Comparison of ENCODE assay signal across 23 cellular contexts in the genomic region with DNA sequence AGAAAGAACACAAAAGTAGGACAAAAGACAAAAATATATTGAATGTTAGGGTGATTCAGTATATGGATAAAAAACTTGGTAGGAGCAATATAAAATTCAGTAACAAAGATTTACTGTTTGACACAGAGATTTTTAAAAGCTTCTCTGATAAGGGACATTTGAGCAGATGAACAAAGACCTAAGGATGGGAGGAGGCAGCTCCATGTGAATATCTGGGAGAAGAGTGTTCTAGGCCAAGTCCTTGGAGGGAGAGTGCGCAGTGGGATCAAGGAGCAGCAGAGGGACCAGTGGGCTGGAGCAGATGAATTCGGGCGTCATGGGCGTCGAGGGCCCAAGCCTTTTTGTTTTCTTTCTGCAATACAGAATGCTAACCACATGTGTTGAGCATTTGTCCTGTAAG.
"Had no signal": no experiment of that assay in that cellular context is flagged by ENCODE, and none has a peak within 500 bp of the region (broad histone marks: within the 10 kb centered on the region; RNA-seq: fewer than 3 reads in every experiment).

No MANE protein-coding gene starts in this region.

- H3K36me3 Mint-ChIP-seq: memory B cell had no signal

- H3K9me3 Mint-ChIP-seq: activated B cell treated with CpG ODN at 0.5 μM for 24 hours; activated CD4-positive, alpha-beta memory T cell treated with anti-CD3 and anti-CD28 coated beads for 36 hours; activated T-helper 17 cell treated with anti-CD3 and anti-CD28 coated beads, Interleukin-2, amount 50 U/mL, for 72 hours; memory B cell; natural killer cell treated with Interleukin-12 subunit alpha and Interleukin-12 subunit beta and Interleukin-15 and Interleukin-18, amount 100 ng/mL, for 72 hours had no signal

- H3K4me3 Mint-ChIP-seq: activated B cell treated with CpG ODN at 0.5 μM for 24 hours; activated CD4-positive, alpha-beta memory T cell treated with anti-CD3 and anti-CD28 coated beads for 36 hours; activated CD8-positive, alpha-beta memory T cell treated with anti-CD3 and anti-CD28 coated beads, Interleukin-2, amount 10 ng/mL, durations not matched to agents 7 days and 5 days; activated T-helper 17 cell treated with anti-CD3 and anti-CD28 coated beads, Interleukin-2, amount 50 U/mL, for 72 hours; memory B cell; natural killer cell treated with Interleukin-12 subunit alpha and Interleukin-12 subunit beta and Interleukin-15 and Interleukin-18, amount 100 ng/mL, for 72 hours; T-helper 17 cell had no signal

- H3K27ac Mint-ChIP-seq: activated B cell treated with CpG ODN at 0.5 μM for 24 hours; activated CD4-positive, alpha-beta memory T cell treated with anti-CD3 and anti-CD28 coated beads for 36 hours; activated CD8-positive, alpha-beta memory T cell treated with anti-CD3 and anti-CD28 coated beads, Interleukin-2, amount 10 ng/mL, durations not matched to agents 7 days and 5 days; activated T-helper 17 cell treated with anti-CD3 and anti-CD28 coated beads, Interleukin-2, amount 50 U/mL, for 72 hours; memory B cell; natural killer cell treated with Interleukin-12 subunit alpha and Interleukin-12 subunit beta and Interleukin-15 and Interleukin-18, amount 100 ng/mL, for 72 hours; T-helper 17 cell had no signal

- H3K27me3 Mint-ChIP-seq: activated B cell treated with CpG ODN at 0.5 μM for 24 hours; activated CD4-positive, alpha-beta memory T cell treated with anti-CD3 and anti-CD28 coated beads for 36 hours; activated CD8-positive, alpha-beta memory T cell treated with anti-CD3 and anti-CD28 coated beads, Interleukin-2, amount 10 ng/mL, durations not matched to agents 7 days and 5 days; activated T-helper 17 cell treated with anti-CD3 and anti-CD28 coated beads, Interleukin-2, amount 50 U/mL, for 72 hours; memory B cell; natural killer cell treated with Interleukin-12 subunit alpha and Interleukin-12 subunit beta and Interleukin-15 and Interleukin-18, amount 100 ng/mL, for 72 hours; T-helper 17 cell had no signal

- H3K9me3 ChIP-seq: gastroesophageal sphincter, neutrophil, ovary, psoas muscle, right atrium auricular region, spleen, tibial artery had no signal

- ATAC-seq: activated CD8-positive, alpha-beta memory T cell treated with anti-CD3 and anti-CD28 coated beads, Interleukin-2, amount 10 ng/mL, durations not matched to agents 7 days and 5 days; activated T-helper 17 cell treated with anti-CD3 and anti-CD28 coated beads, Interleukin-2, amount 50 U/mL, for 72 hours; gastroesophageal sphincter; left colon; natural killer cell treated with Interleukin-12 subunit alpha and Interleukin-12 subunit beta and Interleukin-15 and Interleukin-18, amount 100 ng/mL, for 72 hours; psoas muscle; stimulated activated naive CD8-positive, alpha-beta T cell treated with anti-CD3 and anti-CD28 coated beads, Interleukin-15, Interleukin-2, amounts not matched to agents 100 U/mL and 50 U/mL, for 24 hours; T-helper 17 cell had no signal

- H3K27me3 ChIP-seq: gastroesophageal sphincter, neutrophil, ovary, right atrium auricular region, spleen, tibial artery had no signal

- DNase-seq: activated B cell treated with CpG ODN at 0.5 μM for 24 hours; activated CD4-positive, alpha-beta memory T cell treated with anti-CD3 and anti-CD28 coated beads for 36 hours; activated CD4-positive, alpha-beta T cell treated with anti-CD3 and anti-CD28 coated beads for 48 hours; activated CD8-positive, alpha-beta memory T cell treated with anti-CD3 and anti-CD28 coated beads, Interleukin-2, amount 10 ng/mL, durations not matched to agents 7 days and 5 days; activated T-cell treated with anti-CD3 and anti-CD28 coated beads for 4 hours; amniotic stem cell; head of caudate nucleus; hypothalamus; left colon; ovary; psoas muscle; spleen; stimulated activated CD4-positive, alpha-beta T cell treated with anti-CD3 and anti-CD28 coated beads, Interleukin-4, amount 100 ng/mL, for 24 hours; stimulated activated naive CD8-positive, alpha-beta T cell treated with anti-CD3 and anti-CD28 coated beads, Interleukin-15, Interleukin-2, amounts not matched to agents 100 U/mL and 50 U/mL, for 24 hours; T-helper 17 cell; tibial artery had no signal

- H3K4me3 ChIP-seq: gastroesophageal sphincter, ovary, psoas muscle, right atrium auricular region, spleen, tibial artery had no signal

- H3K36me3 ChIP-seq: gastroesophageal sphincter, neutrophil, ovary, right atrium auricular region, tibial artery had no signal

- H3K27ac ChIP-seq: epithelial cell of prostate, gastroesophageal sphincter, ovary, psoas muscle, right atrium auricular region, tibial artery had no signal
